27 cellular contexts compared by ENCODE assay signal in the genomic region with DNA sequence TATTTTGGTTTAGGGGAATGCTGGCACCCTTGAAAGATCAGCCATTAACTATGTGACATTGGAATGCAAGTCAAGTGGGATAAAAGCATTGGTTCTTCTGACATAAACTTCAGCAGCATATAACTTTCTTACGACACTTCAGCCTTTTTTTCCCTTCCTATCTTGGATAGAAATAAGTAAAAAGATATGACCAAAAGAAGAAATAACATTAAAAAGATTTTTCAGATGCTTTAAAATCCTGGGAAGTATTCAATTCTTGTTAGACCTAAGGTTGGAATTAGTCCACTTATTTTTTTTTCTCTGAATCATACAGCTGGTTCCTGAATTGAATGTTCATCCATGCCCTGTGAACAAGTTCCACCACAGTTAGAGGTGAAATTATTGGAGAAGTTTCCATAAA.
"Had no signal": no experiment of that assay in that cellular context is flagged by ENCODE, and none has a peak within 500 bp of the region (broad histone marks: within the 10 kb centered on the region; RNA-seq: fewer than 3 reads in every experiment).

No MANE protein-coding gene starts in this region.

- H3K4me1 ChIP-seq: adrenal gland, colonic mucosa, esophagus squamous epithelium, gastroesophageal sphincter, testis, uterus had no signal

- H3K36me3 Mint-ChIP-seq: activated naive CD8-positive, alpha-beta T cell; WTC11 had no signal

- H3K4me3 Mint-ChIP-seq: activated naive CD8-positive, alpha-beta T cell; central memory CD8-positive, alpha-beta T cell; nephron; WTC11 had no signal

- H3K4me1 Mint-ChIP-seq: central memory CD8-positive, alpha-beta T cell; WTC11 had no signal

- H3K9me3 ChIP-seq: adrenal gland, colonic mucosa, esophagus squamous epithelium, gastroesophageal sphincter, testis, uterus had no signal

- H3K27me3 Mint-ChIP-seq: central memory CD8-positive, alpha-beta T cell had no signal

- H3K4me3 ChIP-seq: adrenal gland, colonic mucosa, esophagus squamous epithelium, gastroesophageal sphincter, hepatocyte, skin epidermis, testis, uterus had no signal

- DNase-seq: activated CD4-positive, alpha-beta T cell treated with anti-CD3 and anti-CD28 coated beads, Interleukin-2, amount 50 U/mL, for 4 hours; activated effector memory CD4-positive, alpha-beta T cell treated with Interleukin-2 at 50 U/mL for 16 hours; activated naive CD4-positive, alpha-beta T cell treated with Interleukin-2 at 50 U/mL for 16 hours; adrenal gland; aorta; colonic mucosa; effector CD8-positive, alpha-beta T cell; esophagus squamous epithelium; left colon; mammary epithelial cell; retina; stimulated activated CD4-positive, alpha-beta T cell treated with anti-CD3 and anti-CD28 coated beads, Interleukin-12 subunit alpha, Interleukin-12 subunit beta, amount 100 ng/mL, for 4 hours; stimulated activated CD4-positive, alpha-beta T cell treated with anti-CD3 and anti-CD28 coated beads, Interleukin-4, amount 100 ng/mL, for 1 hour; stimulated activated naive CD8-positive, alpha-beta T cell treated with anti-CD3 and anti-CD28 coated beads, Interleukin-15, Interleukin-2, amounts not matched to agents 100 U/mL and 50 U/mL, for 24 hours; T-helper 2 cell; testis; uterus had no signal

- FAIRE-seq: endometrium, keratinocyte had no signal

- H2AFZ ChIP-seq: hepatocyte had no signal

- H3K79me2 ChIP-seq: hepatocyte had no signal

- H3K27me3 ChIP-seq: adrenal gland, colonic mucosa, esophagus squamous epithelium, gastroesophageal sphincter, hepatocyte, testis, uterus had no signal

- H3K4me2 ChIP-seq: hepatocyte had no signal

- H3K36me3 ChIP-seq: adrenal gland, colonic mucosa, esophagus squamous epithelium, gastroesophageal sphincter, uterus had no signal

- H3K27ac Mint-ChIP-seq: activated naive CD8-positive, alpha-beta T cell; WTC11 had no signal

- H3K27ac ChIP-seq: adrenal gland, colonic mucosa, epithelial cell of prostate, esophagus squamous epithelium, gastroesophageal sphincter, hepatocyte, skin epidermis, testis, uterus had no signal
